ENCODE assay signal across 8 cellular contexts in the genomic region with DNA sequence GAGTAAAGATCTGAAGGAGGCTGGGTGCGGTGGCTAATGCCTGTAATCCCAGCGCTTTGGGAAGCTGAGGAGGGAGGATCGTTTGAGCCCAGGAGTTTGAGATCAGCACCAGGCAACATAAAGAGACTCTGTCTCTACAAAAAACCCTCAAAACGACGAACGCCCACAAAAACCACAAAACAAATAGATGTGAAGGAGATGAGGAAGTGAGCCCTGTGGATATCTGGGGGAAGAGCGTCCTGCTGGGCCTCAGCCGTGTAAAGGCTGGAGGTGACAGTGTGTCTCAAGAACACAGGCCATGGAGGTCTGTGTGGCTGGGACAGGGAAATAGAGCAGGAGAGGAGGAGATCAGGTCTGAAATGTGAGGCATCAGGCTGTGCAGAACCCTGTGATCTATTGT.
DNase-seq lines count a peak whose midpoint lies in the region; ATAC-seq, FAIRE-seq and TF ChIP-seq lines count a peak whose summit lies in the region.

No MANE protein-coding gene starts in this region.

- ATAC-seq in GM19023 (IDR thresholded peaks at IDR 0.05; ENCODE audit: unreplicated experiment), result peak; percentile 91
- ATAC-seq in HG03066 (IDR thresholded peaks at IDR 0.05; ENCODE audit: low read depth, unreplicated experiment), result peak; percentile 93
- peak; percentile 47 for ATAC-seq in lung (ENCODE audit: insufficient read depth, low FRiP score)
- ATAC-seq in GM19397 (IDR thresholded peaks at IDR 0.05; ENCODE audit: unreplicated experiment), result no peak

- FAIRE-seq in RCC 7860 (lab: Jason Lieb, UNC), result peak; percentile 44

- no peak for TF ChIP-seq CTCF in lung (IDR thresholded peaks at IDR 0.05; ENCODE audit: control extremely low read depth, extremely low read depth)

- no peaks in the 10 kb centered on the region for H3K36me3 ChIP-seq in lung (ENCODE audit: control insufficient read depth in 2 of 2, insufficient read depth in 2 of 2, low read length in 2 of 2)

- H3K9me3 ChIP-seq in lung (ENCODE audit: control insufficient read depth in 2 of 2, insufficient read depth in 1 of 2, low read length in 1 of 2), result no peaks in the 10 kb centered on the region

- H3K27me3 ChIP-seq in lung (ENCODE audit: control insufficient read depth, insufficient read depth), result no peaks in the 10 kb centered on the region

- H3K27ac ChIP-seq in lung (ENCODE audit: low read depth in 1 of 2, low read length in 1 of 2), result no peak overlapping the region

- H3K4me3 ChIP-seq in lung, result no peak overlapping the region

- DNase-seq in Ammon's horn (ENCODE audit: low spot score) (peak; percentile 22), RCC 7860 (ENCODE audit: low spot score) (peak; percentile 54), lung (ENCODE audit: low spot score) (no peak), NCI-H1694 treated with DMSO at 0.1 percent for 48 hours (lab: John Stamatoyannopoulos, UW) (no peak), occipital lobe (lab: John Stamatoyannopoulos, UW) (no peak)

- H3K4me1 ChIP-seq in lung (ENCODE audit: control insufficient read depth in 2 of 2, insufficient read depth in 2 of 2, low read length in 2 of 2), result peaks cover 2% of the 10 kb centered on the region in 2 donors

- WGBS in lung, 2 donors, result 18 to 43% methylated on average over 8 of the region's 8 CpGs

Comparison
In these comparisons a context has a peak if more than half of its experiments do, and no peak if none do; other contexts are left out.
1. DNase-seq: peak in Ammon's horn (single experiment) and RCC 7860 (single experiment); none in lung (single experiment), NCI-H1694 treated with DMSO at 0.1 percent for 48 hours (single experiment) and occipital lobe (single experiment).